In genomic region chr22:20406686-20407408, GRCh38 we compare ENCODE assay signal across 16 cellular contexts. TPM values are rescaled to one million over a fixed set of nuclear protein-coding genes. Genes with fewer than 3 reads are reported as not detected.
DNase-seq lines count a peak whose midpoint lies in the region; ATAC-seq, FAIRE-seq and TF ChIP-seq lines count a peak whose summit lies in the region.
"Had no signal": no experiment of that assay in that cellular context is flagged by ENCODE, and none has a peak within 500 bp of the region (broad histone marks: within the 10 kb centered on the region; RNA-seq: fewer than 3 reads in every experiment).

No MANE protein-coding gene starts in this region.

- peaks cover 9% of the 10 kb centered on the region for H3K4me1 Mint-ChIP-seq in activated CD8-positive, alpha-beta memory T cell treated with anti-CD3 and anti-CD28 coated beads, Interleukin-2, amount 10 ng/mL, durations not matched to agents 7 days and 5 days
- no peaks in the 10 kb centered on the region for H3K4me1 Mint-ChIP-seq in WTC11

- POLR2A ChIA-PET in WTC11 (lab: Charles Lee): no interaction called here
- POLR2A ChIA-PET in HepG2 (lab: Yijun Ruan, JAX): no interaction called here

- H4K20me1 ChIP-seq in HepG2 (ENCODE audit: insufficient read depth, low read length): no peaks in the 10 kb centered on the region

- no peak overlapping the region for H3K9ac ChIP-seq in HepG2 (ENCODE audit: insufficient read depth, low read depth, low read length)

- H3K4me2 ChIP-seq in HepG2 (ENCODE audit: low read depth, low read length): no peak overlapping the region

- intact Hi-C loops in HepG2 (cut with micrococcal nuclease; ENCODE audit: unreplicated experiment): no loop called here

- CTCF ChIA-PET in activated CD8-positive, alpha-beta memory T cell treated with anti-CD3 and anti-CD28 coated beads, Interleukin-2, amount 10 ng/mL, durations not matched to agents 7 days and 5 days (lab: Charles Lee): no interaction called here
- CTCF ChIA-PET in WTC11 (lab: Charles Lee): interaction anchor here (0.8 to 5.1 kb wide), 3 partner anchors 11 to 199 kb away, joined by 3 to 25 read pairs (median 4); no protein-coding TSS in a partner anchor
- CTCF ChIA-PET in HepG2 (lab: Yijun Ruan, JAX; ENCODE audit: low intra/inter-chr PET ratio, low total read pairs): no interaction called here

- H3K9me3 ChIP-seq in HepG2 (ENCODE audit: low read length): no peaks in the 10 kb centered on the region

- FAIRE-seq in HepG2 (lab: Jason Lieb, UNC): no peak
- FAIRE-seq: GM12892 had no signal

- H2AFZ ChIP-seq in HepG2 (ENCODE audit: low read length): no peak overlapping the region

- no peak for TF ChIP-seq POLR2A in HepG2 (IDR thresholded peaks at IDR 0.05; ENCODE audit: insufficient read depth in 1 of 2, low read depth in 2 of 2, low read length in 2 of 2)

- TF ChIP-seq CTCF in WTC11 (IDR thresholded peaks at IDR 0.05): no peak
- TF ChIP-seq CTCF in HepG2 (CRISPR knock-in tag; IDR thresholded peaks at IDR 0.05): no peak

- no peak for ATAC-seq in activated CD8-positive, alpha-beta memory T cell treated with anti-CD3 and anti-CD28 coated beads, Interleukin-2, amount 10 ng/mL, durations not matched to agents 7 days and 5 days
- ATAC-seq in WTC11 (no peak), HepG2 (no peak), HG03045 (IDR thresholded peaks at IDR 0.05; ENCODE audit: unreplicated experiment) (no peak)
- ATAC-seq: PC-3 had no signal

- no peaks in the 10 kb centered on the region for H3K27me3 Mint-ChIP-seq in activated CD8-positive, alpha-beta memory T cell treated with anti-CD3 and anti-CD28 coated beads, Interleukin-2, amount 10 ng/mL, durations not matched to agents 7 days and 5 days
- H3K27me3 Mint-ChIP-seq in WTC11 (ENCODE audit: low read depth): no peaks in the 10 kb centered on the region

- no peak overlapping the region for H3K4me3 Mint-ChIP-seq in activated CD8-positive, alpha-beta memory T cell treated with anti-CD3 and anti-CD28 coated beads, Interleukin-2, amount 10 ng/mL, durations not matched to agents 7 days and 5 days
- no peak overlapping the region for H3K4me3 Mint-ChIP-seq in WTC11

- H3K36me3 ChIP-seq in HepG2 (replicated peaks in 1 of 2; ENCODE audit: control insufficient read depth in 1 of 2, insufficient read depth in 2 of 2, low read length in 2 of 2): peaks cover 8 to 12% of the 10 kb centered on the region in 2 experiments; a peak in 3 of 5 replicates

- no peak overlapping the region for H3K4me3 ChIP-seq in HepG2 (replicated peaks in 1 of 3; ENCODE audit: insufficient read depth in 1 of 3, low read depth in 2 of 3, low read length in 3 of 3)

- BruUV-seq in HepG2 (replicated peaks; lab: Mats Ljungman, UMichigan): TSS peak; percentile 51

- no peak overlapping the region for H3K27ac ChIP-seq in HepG2 (ENCODE audit: extremely low read length, insufficient read depth, low read length)

- in situ Hi-C loops in HepG2 (cut with HindIII; ENCODE audit: extremely low pct_ligation_motif_present, low pct_unique_long_range_greater_than_20kb): no loop called here

- H3K9me3 Mint-ChIP-seq in activated CD8-positive, alpha-beta memory T cell treated with anti-CD3 and anti-CD28 coated beads, Interleukin-2, amount 10 ng/mL, durations not matched to agents 7 days and 5 days (ENCODE audit: low read depth): no peaks in the 10 kb centered on the region
- no peaks in the 10 kb centered on the region for H3K9me3 Mint-ChIP-seq in WTC11

- TF ChIP-seq RAD21 in HepG2 (CRISPR knock-in tag; IDR thresholded peaks at IDR 0.05): no peak

- peak; percentile 22 for DNase-seq in activated CD8-positive, alpha-beta memory T cell treated with anti-CD3 and anti-CD28 coated beads, Interleukin-2, amount 50 U/mL, for 48 hours
- DNase-seq in activated CD8-positive, alpha-beta memory T cell treated with anti-CD3 and anti-CD28 coated beads, Interleukin-2, amount 10 ng/mL, durations not matched to agents 7 days and 5 days: no peak
- DNase-seq in WTC11 (ENCODE audit: low spot score) (no peak), HepG2 (ENCODE audit: low spot score) (no peak), ureter (ENCODE audit: low spot score) (peak; percentile 23), NCI-H128 (lab: John Stamatoyannopoulos, UW; ENCODE audit: unreplicated experiment) (no peak)
- no peak for DNase-seq in activated CD4-positive, alpha-beta T cell treated with anti-CD3 and anti-CD28 coated beads for 1 hour
- DNase-seq: COR-L47, GF-D8, NCI-H1417, NCI-H187 treated with DMSO at 0.1 percent for 48 hours, NCI-H446 treated with DMSO at 0.1 percent for 48 hours, NCI-H748 treated with DMSO at 0.1 percent for 48 hours, PC-3 had no signal

- TF ChIP-seq EP300 in HepG2 (IDR thresholded peaks at IDR 0.05; ENCODE audit: low read depth in 2 of 2, low read length in 2 of 2): no peak
- no peak for TF ChIP-seq EP300 in HepG2 (CRISPR knock-in tag; IDR thresholded peaks at IDR 0.05; ENCODE audit: borderline replicate concordance)

- H3K27ac Mint-ChIP-seq in activated CD8-positive, alpha-beta memory T cell treated with anti-CD3 and anti-CD28 coated beads, Interleukin-2, amount 10 ng/mL, durations not matched to agents 7 days and 5 days: no peak overlapping the region
- H3K27ac Mint-ChIP-seq in WTC11: peak overlapping the region; percentile 19; the same call in 1 of the 2 replicates

- no peaks in the 10 kb centered on the region; a peak in 1 of 5 replicates for H3K27me3 ChIP-seq in HepG2 (ENCODE audit: control insufficient read depth in 1 of 2, insufficient read depth in 2 of 2, low read length in 2 of 2)

- WGBS in HepG2 (ENCODE audit: low lambda C conversion rate): 99% methylated on average over 13 of the region's 13 CpGs

- no peaks in the 10 kb centered on the region for H3K4me1 ChIP-seq in HepG2 (ENCODE audit: insufficient read depth, low read length)

- H3K36me3 Mint-ChIP-seq in activated CD8-positive, alpha-beta memory T cell treated with anti-CD3 and anti-CD28 coated beads, Interleukin-2, amount 10 ng/mL, durations not matched to agents 7 days and 5 days: peaks cover 4% of the 10 kb centered on the region
- H3K36me3 Mint-ChIP-seq in WTC11: peaks cover 41% of the 10 kb centered on the region

- no peaks in the 10 kb centered on the region for H3K79me2 ChIP-seq in HepG2 (ENCODE audit: insufficient read depth, low read length)

RNA-seq across cellular contexts. Expression of gene ZNF74, which starts 12.9 kb away (rescaled TPM):
- total RNA-seq in activated CD8-positive, alpha-beta memory T cell treated with anti-CD3 and anti-CD28 coated beads, Interleukin-2, amount 10 ng/mL, durations not matched to agents 7 days and 5 days: 10 to 100 TPM in 1 of 2 experiments, 1 to 10 TPM in 1; 10.0 to 10.9 TPM
- total RNA-seq in WTC11 (2021) (56.5 to 62.8 TPM (median 61.7 TPM) in 3 replicates), HepG2 (2016; rRNA removed; fragmentation: Illumina TruSeq; extraction: Trizol) (7.4 and 9.1 TPM in 2 replicates), ureter (9.0 TPM)
- 2.3 and 2.6 TPM in 2 replicates for total RNA-seq in HepG2 (2016; cell fraction: cytosol; rRNA removed; fragmentation: Illumina TruSeq; extraction: Trizol; ENCODE audit: low read depth)
- 7.5 and 8.7 TPM in 2 replicates for total RNA-seq in HepG2 (2016; cell fraction: insoluble cytoplasmic fraction; rRNA removed; fragmentation: Illumina TruSeq; extraction: Trizol)
- 6.5 and 7.6 TPM in 2 replicates for total RNA-seq in HepG2 (2016; cell fraction: membrane; rRNA removed; fragmentation: Illumina TruSeq; extraction: Trizol)
- total RNA-seq in HepG2 (2016; cell fraction: nucleus; rRNA removed; fragmentation: Illumina TruSeq; extraction: Trizol): 5.6 and 6.4 TPM in 2 replicates
- 6.3 and 8.0 TPM in 2 replicates for polyA plus RNA-seq in HepG2 (2011; rRNA removed)
- polyA plus RNA-seq in HepG2 (2011; cell fraction: cytosol; rRNA removed): 6.8 and 8.8 TPM in 2 replicates
- 11.9 and 12.4 TPM in 2 replicates for polyA plus RNA-seq in HepG2 (2011; cell fraction: nucleus; rRNA removed)
- 4.3 and 6.4 TPM in 2 replicates for polyA plus RNA-seq in HepG2 (2012)
- polyA plus RNA-seq in HepG2 (2016; cell fraction: cytosol; fragmentation: Illumina TruSeq; extraction: Trizol; ENCODE audit: low read depth): 0.99 and 1.6 TPM in 2 replicates
- 7.3 and 8.1 TPM in 2 replicates for polyA plus RNA-seq in HepG2 (2016; cell fraction: insoluble cytoplasmic fraction; fragmentation: Illumina TruSeq; extraction: Trizol; ENCODE audit: low read depth)
- 3.6 and 4.5 TPM in 2 replicates for polyA plus RNA-seq in HepG2 (2016; cell fraction: membrane; fragmentation: Illumina TruSeq; extraction: Trizol; ENCODE audit: low read depth)
- 13.8 and 14.4 TPM in 2 replicates for polyA plus RNA-seq in HepG2 (2016; cell fraction: nucleus; fragmentation: Illumina TruSeq; extraction: Trizol; ENCODE audit: insufficient read depth, low read depth)
- polyA minus RNA-seq in HepG2 (2011; rRNA and poly(A)+ RNA removed; ENCODE audit: low replicate concordance): 6.5 and 20.0 TPM in 2 replicates
- 7.4 and 8.5 TPM in 2 replicates for polyA minus RNA-seq in HepG2 (2011; cell fraction: cytosol; rRNA and poly(A)+ RNA removed)
- 3.9 and 4.2 TPM in 2 replicates for polyA minus RNA-seq in HepG2 (2011; cell fraction: nucleus; rRNA and poly(A)+ RNA removed)

RNA-seq across cellular contexts. Expression of gene SCARF2, which starts 30.8 kb away (rescaled TPM):
- total RNA-seq in activated CD8-positive, alpha-beta memory T cell treated with anti-CD3 and anti-CD28 coated beads, Interleukin-2, amount 10 ng/mL, durations not matched to agents 7 days and 5 days: 1 to 10 TPM in 1 of 2 experiments, under 1 TPM in 1; 0.54 to 1.1 TPM
- total RNA-seq in WTC11 (2021): 17.4 to 26.3 TPM (median 17.5 TPM) in 3 replicates
- total RNA-seq in HepG2 (2016; rRNA removed; fragmentation: Illumina TruSeq; extraction: Trizol): 1.4 and 3.3 TPM in 2 replicates
- 0.91 and 1.2 TPM in 2 replicates for total RNA-seq in HepG2 (2016; cell fraction: cytosol; rRNA removed; fragmentation: Illumina TruSeq; extraction: Trizol; ENCODE audit: low read depth)
- total RNA-seq in HepG2 (2016; cell fraction: insoluble cytoplasmic fraction; rRNA removed; fragmentation: Illumina TruSeq; extraction: Trizol): 1.2 and 3.8 TPM in 2 replicates
- 3.2 and 3.6 TPM in 2 replicates for total RNA-seq in HepG2 (2016; cell fraction: membrane; rRNA removed; fragmentation: Illumina TruSeq; extraction: Trizol)
- total RNA-seq in HepG2 (2016; cell fraction: nucleus; rRNA removed; fragmentation: Illumina TruSeq; extraction: Trizol): 3.9 and 5.7 TPM in 2 replicates
- 6.2 and 6.9 TPM in 2 replicates for polyA plus RNA-seq in HepG2 (2011; rRNA removed)
- 3.9 and 8.3 TPM in 2 replicates for polyA plus RNA-seq in HepG2 (2011; cell fraction: cytosol; rRNA removed)
- polyA plus RNA-seq in HepG2 (2011; cell fraction: nucleus; rRNA removed): 27.6 and 34.9 TPM in 2 replicates
- polyA plus RNA-seq in HepG2 (2012): 3.1 and 5.3 TPM in 2 replicates
- 1.2 and 1.4 TPM in 2 replicates for polyA plus RNA-seq in HepG2 (2016; cell fraction: cytosol; fragmentation: Illumina TruSeq; extraction: Trizol; ENCODE audit: low read depth)
- polyA plus RNA-seq in HepG2 (2016; cell fraction: insoluble cytoplasmic fraction; fragmentation: Illumina TruSeq; extraction: Trizol; ENCODE audit: low read depth): 1.7 and 2.6 TPM in 2 replicates
- 2.8 and 3.9 TPM in 2 replicates for polyA plus RNA-seq in HepG2 (2016; cell fraction: membrane; fragmentation: Illumina TruSeq; extraction: Trizol; ENCODE audit: low read depth)
- polyA plus RNA-seq in HepG2 (2016; cell fraction: nucleus; fragmentation: Illumina TruSeq; extraction: Trizol; ENCODE audit: insufficient read depth, low read depth): 11.7 and 16.2 TPM in 2 replicates
- polyA minus RNA-seq in HepG2 (2011; rRNA and poly(A)+ RNA removed; ENCODE audit: low replicate concordance): 0.14 and 12.4 TPM in 2 replicates
- polyA minus RNA-seq in HepG2 (2011; cell fraction: cytosol; rRNA and poly(A)+ RNA removed): 6.0 and 7.1 TPM in 2 replicates
- 3.1 and 4.7 TPM in 2 replicates for polyA minus RNA-seq in HepG2 (2011; cell fraction: nucleus; rRNA and poly(A)+ RNA removed)
- total RNA-seq in ureter: 11.0 TPM

Comparison
In these comparisons a context has a peak if more than half of its experiments do, and no peak if none do; other contexts are left out.
1. DNase-seq: peak in activated CD8-positive, alpha-beta memory T cell treated with anti-CD3 and anti-CD28 coated beads, Interleukin-2, amount 50 U/mL, for 48 hours (single experiment) and ureter (single experiment); none in activated CD8-positive, alpha-beta memory T cell treated with anti-CD3 and anti-CD28 coated beads, Interleukin-2, amount 10 ng/mL, durations not matched to agents 7 days and 5 days (single experiment), WTC11 (single experiment), HepG2 (single experiment), NCI-H128 (single experiment) and activated CD4-positive, alpha-beta T cell treated with anti-CD3 and anti-CD28 coated beads for 1 hour (single experiment).